ENCODE assay signal across 8 cellular contexts in the genomic region with DNA sequence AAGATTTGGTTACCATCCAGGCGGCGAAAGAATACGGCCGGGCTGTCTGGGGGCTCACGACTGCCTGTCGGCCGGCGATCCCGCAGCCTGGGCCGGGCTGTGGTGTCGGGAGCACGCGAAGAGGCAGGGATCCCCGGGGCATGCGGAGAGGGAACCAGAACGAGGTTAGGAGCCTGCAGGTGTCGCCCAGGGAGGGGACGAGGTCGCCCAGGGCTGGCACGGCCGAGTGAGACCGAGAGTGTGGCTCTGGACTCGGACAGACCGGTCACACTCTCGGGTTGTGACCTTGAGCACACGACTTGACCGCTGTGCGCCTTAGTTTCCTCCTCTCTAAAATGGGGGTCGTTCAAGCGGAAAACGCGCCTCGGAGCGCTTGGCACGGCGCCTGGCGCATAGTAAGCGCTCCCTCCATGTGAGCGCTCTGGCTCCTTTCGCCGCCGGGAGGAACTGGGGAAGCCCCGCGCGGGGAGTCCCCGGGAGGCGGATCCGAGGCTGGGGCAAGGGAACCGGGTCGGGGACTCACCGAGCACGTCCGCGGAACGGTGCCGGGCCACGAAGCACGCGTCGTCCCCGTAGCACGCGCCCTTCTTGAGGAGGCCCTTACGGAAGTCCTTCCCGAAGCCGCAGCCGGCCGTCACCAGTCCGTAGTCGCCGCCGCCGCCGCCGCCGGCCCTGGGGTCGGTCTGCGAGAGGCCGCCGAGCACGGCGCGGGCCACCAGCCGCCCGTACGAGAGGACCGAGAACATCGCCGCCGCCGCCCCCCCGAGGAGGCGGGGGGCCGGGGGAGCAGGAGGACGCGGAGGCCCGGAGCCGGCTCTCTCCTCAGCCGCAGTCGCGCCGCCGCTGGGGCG. TPM values are rescaled to one million over a fixed set of nuclear protein-coding genes. Genes with fewer than 3 reads are reported as not detected.
A peak's percentile ranks its signal among the peaks of the same experiment; 100 is the strongest.
DNase-seq lines count a peak whose midpoint lies in the region; ATAC-seq and TF ChIP-seq lines count a peak whose summit lies in the region.

No MANE protein-coding gene starts in this region.

- no peaks in the 10 kb centered on the region for H3K9me3 Mint-ChIP-seq in activated naive CD8-positive, alpha-beta T cell treated with anti-CD3 and anti-CD28 coated beads for 36 hours
- no peaks in the 10 kb centered on the region for H3K9me3 Mint-ChIP-seq in progenitor cell of endocrine pancreas (ENCODE audit: low read depth)

- H3K4me3 ChIP-seq in BJ (ENCODE audit: low read depth, low read length) (peak overlapping the region; percentile 77), heart right ventricle (peak overlapping the region; percentile 58 to 98 (median 88)), upper lobe of right lung (peak overlapping the region; percentile 81)

- TF ChIP-seq CTCF in BJ (IDR thresholded peaks at IDR 0.05; ENCODE audit: insufficient read depth, low read depth, low read length), result no peak
- TF ChIP-seq CTCF in heart right ventricle (IDR thresholded peaks at IDR 0.05), result no peak
- no peak for TF ChIP-seq CTCF in progenitor cell of endocrine pancreas (IDR thresholded peaks at IDR 0.05; ENCODE audit: unreplicated experiment)
- TF ChIP-seq CTCF in upper lobe of right lung (IDR thresholded peaks at IDR 0.05), result no peak

- ATAC-seq in GM18873 (IDR thresholded peaks at IDR 0.05; ENCODE audit: low FRiP score, unreplicated experiment) (peak; percentile 42), HG03139 (IDR thresholded peaks at IDR 0.05; ENCODE audit: unreplicated experiment) (peak; percentile 32), heart right ventricle (peak; percentile 11 to 61 (median 40)), upper lobe of right lung (peak; percentile 56)

- CTCF ChIA-PET in BJ (lab: Yijun Ruan, JAX), result no interaction called here

- H3K36me3 ChIP-seq in BJ (ENCODE audit: control insufficient read depth, insufficient read depth, low read length) (no peaks in the 10 kb centered on the region), heart right ventricle (no peaks in the 10 kb centered on the region), upper lobe of right lung (no peaks in the 10 kb centered on the region)

- no peaks in the 10 kb centered on the region for H3K9me3 ChIP-seq in heart right ventricle
- H3K9me3 ChIP-seq in upper lobe of right lung, result no peaks in the 10 kb centered on the region

- H3K4me1 Mint-ChIP-seq in activated naive CD8-positive, alpha-beta T cell treated with anti-CD3 and anti-CD28 coated beads for 36 hours, result peaks cover 68% of the 10 kb centered on the region
- peaks cover 25% of the 10 kb centered on the region for H3K4me1 Mint-ChIP-seq in progenitor cell of endocrine pancreas (ENCODE audit: low read depth)

- POLR2A ChIA-PET in BJ (lab: Charles Lee), result no interaction called here

- WGBS in heart right ventricle, 2 donors, result 0% methylated on average over 94 to 104 of the region's 104 CpGs

- H3K4me3 Mint-ChIP-seq in activated naive CD8-positive, alpha-beta T cell treated with anti-CD3 and anti-CD28 coated beads for 36 hours, result peak overlapping the region; percentile 97
- peak overlapping the region; percentile 81 for H3K4me3 Mint-ChIP-seq in progenitor cell of endocrine pancreas (ENCODE audit: low read depth)

- peak overlapping the region; percentile 97 for H3K27ac Mint-ChIP-seq in activated naive CD8-positive, alpha-beta T cell treated with anti-CD3 and anti-CD28 coated beads for 36 hours
- peak overlapping the region; percentile 79 for H3K27ac Mint-ChIP-seq in progenitor cell of endocrine pancreas

- no peaks in the 10 kb centered on the region for H3K27me3 Mint-ChIP-seq in activated naive CD8-positive, alpha-beta T cell treated with anti-CD3 and anti-CD28 coated beads for 36 hours
- H3K27me3 Mint-ChIP-seq in progenitor cell of endocrine pancreas, result no peaks in the 10 kb centered on the region

- peaks cover 10 to 73% (median 61%) of the 10 kb centered on the region in 9 donors for H3K4me1 ChIP-seq in heart right ventricle
- peaks cover 40% of the 10 kb centered on the region for H3K4me1 ChIP-seq in upper lobe of right lung

- H3K27me3 ChIP-seq in BJ (ENCODE audit: control insufficient read depth, insufficient read depth, low read length) (no peaks in the 10 kb centered on the region), heart right ventricle (no peaks in the 10 kb centered on the region), upper lobe of right lung (no peaks in the 10 kb centered on the region)

- H3K27ac ChIP-seq in heart right ventricle (peak overlapping the region; percentile 91 to 97 (median 95)), upper lobe of right lung (peak overlapping the region; percentile 87)

- H3K36me3 Mint-ChIP-seq in activated naive CD8-positive, alpha-beta T cell treated with anti-CD3 and anti-CD28 coated beads for 36 hours, result peaks cover 37% of the 10 kb centered on the region
- H3K36me3 Mint-ChIP-seq in progenitor cell of endocrine pancreas (ENCODE audit: insufficient read depth), result no peaks in the 10 kb centered on the region

- DNase-seq in BJ (ENCODE audit: low read depth) (no peak), SK-N-DZ (ENCODE audit: low spot score) (peak; percentile 44), heart right ventricle (peak; percentile 55 to 61), progenitor cell of endocrine pancreas (ENCODE audit: low spot score, unreplicated experiment) (peak; percentile 33), upper lobe of right lung (peak; percentile 87)
- DNase-seq in activated naive CD8-positive, alpha-beta T cell treated with anti-CD3 and anti-CD28 coated beads for 36 hours, result peak; percentile 81

- intact Hi-C loops in heart right ventricle (cut with DNase I), result loop anchor here in 6 of 10 donors (2.0 to 5.0 kb wide), 4 partner anchors 35 to 45 kb away; no protein-coding TSS in a partner anchor
- intact Hi-C loops in upper lobe of right lung (cut with DNase I), result no loop called here

RNA-seq across cellular contexts. Expression of a gene that starts 0.6 kb away (rescaled TPM):
- polyA plus RNA-seq in BJ (2011; rRNA removed) (6.0 and 8.8 TPM in 2 replicates), heart right ventricle (10 to 100 TPM; 18.9 to 20.4 TPM)
- polyA minus RNA-seq in BJ (2011; rRNA and poly(A)+ RNA removed), result 6.9 and 9.8 TPM in 2 replicates
- 4.0 and 4.5 TPM in 2 replicates for polyA plus RNA-seq in SK-N-DZ (2014; cell fraction: cytosol; rRNA removed)
- 3.6 and 8.1 TPM in 2 replicates for polyA plus RNA-seq in SK-N-DZ (2014; cell fraction: nucleus; rRNA removed)
- 10 to 100 TPM; 46.2 to 48.3 TPM for total RNA-seq in activated naive CD8-positive, alpha-beta T cell treated with anti-CD3 and anti-CD28 coated beads for 36 hours
- total RNA-seq in heart right ventricle (100 to 1,000 TPM in 1 of 10 donors, 10 to 100 TPM in 9; 66.0 to 162 (median 79.4) TPM), progenitor cell of endocrine pancreas (13.7 and 15.1 TPM in 2 replicates), upper lobe of right lung (26.4 TPM)

RNA-seq across cellular contexts. Expression of a gene that starts 31.4 kb away (rescaled TPM):
- polyA plus RNA-seq in BJ (2011; rRNA removed) (34.0 and 34.1 TPM in 2 replicates), heart right ventricle (10 to 100 TPM; 16.2 to 49.6 TPM)
- 13.9 and 20.2 TPM in 2 replicates for polyA minus RNA-seq in BJ (2011; rRNA and poly(A)+ RNA removed)
- 39.6 and 51.3 TPM in 2 replicates for polyA plus RNA-seq in SK-N-DZ (2014; cell fraction: cytosol; rRNA removed)
- 83.2 and 117 TPM in 2 replicates for polyA plus RNA-seq in SK-N-DZ (2014; cell fraction: nucleus; rRNA removed)
- total RNA-seq in activated naive CD8-positive, alpha-beta T cell treated with anti-CD3 and anti-CD28 coated beads for 36 hours, result 10 to 100 TPM; 11.0 to 13.6 TPM
- total RNA-seq in heart right ventricle (10 to 100 TPM; 14.2 to 31.9 (median 25.2) TPM), progenitor cell of endocrine pancreas (72.6 and 84.0 TPM in 2 replicates), upper lobe of right lung (30.4 TPM)
